In genomic region chr18:46322411-46322891, GRCh38 we compare ENCODE assay signal across 21 cellular contexts.
A peak's percentile ranks its signal among the peaks of the same experiment; 100 is the strongest.
DNase-seq lines count a peak whose midpoint lies in the region; ATAC-seq and TF ChIP-seq lines count a peak whose summit lies in the region.
"Had no signal": no experiment of that assay in that cellular context is flagged by ENCODE, and none has a peak within 500 bp of the region (broad histone marks: within the 10 kb centered on the region; RNA-seq: fewer than 3 reads in every experiment).

No MANE protein-coding gene starts in this region.

- H3K4me3 Mint-ChIP-seq in GM23338 = peak overlapping the region; percentile 7; the same call in 1 of the 3 replicates
- H3K4me3 Mint-ChIP-seq: activated B cell treated with CpG ODN at 0.5 μM for 24 hours; activated CD8-positive, alpha-beta T cell treated with anti-CD3 and anti-CD28 coated beads, Interleukin-2, amount 10 ng/mL, durations not matched to agents 7 days and 5 days; activated naive CD8-positive, alpha-beta T cell treated with anti-CD3 and anti-CD28 coated beads, Interleukin-2, amount 10 ng/mL, durations not matched to agents 7 days and 5 days; activated T-helper 1 cell treated with anti-CD3 and anti-CD28 coated beads, Interleukin-12 subunit alpha, Interleukin-12 subunit beta, Interleukin-2, Interleukin-4 antibody, amounts not matched to agents 30 ng/mL and 10 ng/mL and 1 ng/mL, durations not matched to agents 14 hours and 24 hours and 36 hours; IgD-negative memory B cell; T-helper 1 cell treated with Interleukin-12 subunit alpha and Interleukin-12 subunit beta and Interleukin-4 antibody, amounts not matched to agents 30 μg/mL and 1 μg/mL, for 36 hours had no signal

- DNase-seq in GM23338 (ENCODE audit: low spot score) (no peak), PC-9 (peak; percentile 78 to 93), gastrocnemius medialis (no peak), NCI-H82 (lab: John Stamatoyannopoulos, UW) (no peak), cerebellar cortex (ENCODE audit: low spot score) (no peak), NCI-H526 (lab: John Stamatoyannopoulos, UW) (no peak)
- DNase-seq: activated B cell treated with CpG ODN at 0.5 μM for 24 hours; activated CD8-positive, alpha-beta T cell treated with anti-CD3 and anti-CD28 coated beads, Interleukin-2, amount 10 ng/mL, durations not matched to agents 7 days and 5 days; activated naive CD8-positive, alpha-beta T cell treated with anti-CD3 and anti-CD28 coated beads, Interleukin-2, amount 10 ng/mL, durations not matched to agents 7 days and 5 days; BE2C; caudate nucleus; effector CD8-positive, alpha-beta T cell; GF-D8; left colon; NCI-H2081 treated with DMSO at 0.1 percent for 48 hours; stimulated activated CD4-positive, alpha-beta T cell treated with anti-CD3 and anti-CD28 coated beads, Interleukin-4, amount 100 ng/mL, for 24 hours had no signal

- peak overlapping the region; percentile 56; the same call in 1 of the 2 replicates for H3K27ac Mint-ChIP-seq in GM23338
- H3K27ac Mint-ChIP-seq: activated B cell treated with CpG ODN at 0.5 μM for 24 hours; activated CD8-positive, alpha-beta T cell treated with anti-CD3 and anti-CD28 coated beads, Interleukin-2, amount 10 ng/mL, durations not matched to agents 7 days and 5 days; activated naive CD8-positive, alpha-beta T cell treated with anti-CD3 and anti-CD28 coated beads, Interleukin-2, amount 10 ng/mL, durations not matched to agents 7 days and 5 days; activated T-helper 1 cell treated with anti-CD3 and anti-CD28 coated beads, Interleukin-12 subunit alpha, Interleukin-12 subunit beta, Interleukin-2, Interleukin-4 antibody, amounts not matched to agents 30 ng/mL and 10 ng/mL and 1 ng/mL, durations not matched to agents 14 hours and 24 hours and 36 hours; T-helper 1 cell treated with Interleukin-12 subunit alpha and Interleukin-12 subunit beta and Interleukin-4 antibody, amounts not matched to agents 30 μg/mL and 1 μg/mL, for 36 hours had no signal

- no peaks in the 10 kb centered on the region for H3K79me2 ChIP-seq in GM23338 (replicated peaks; ENCODE audit: insufficient read depth)
- no peaks in the 10 kb centered on the region; the same call in 1 of the 2 replicates for H3K79me2 ChIP-seq in PC-9 (ENCODE audit: low read depth)
- H3K79me2 ChIP-seq: hepatocyte had no signal

- ATAC-seq in GM23338 = peak; percentile 41
- peak; percentile 37 to 51 for ATAC-seq in gastrocnemius medialis
- ATAC-seq: activated CD8-positive, alpha-beta T cell treated with anti-CD3 and anti-CD28 coated beads, Interleukin-2, amount 10 ng/mL, durations not matched to agents 7 days and 5 days; left colon had no signal

- H3K27me3 ChIP-seq in GM23338 (ENCODE audit: insufficient read depth) (no peaks in the 10 kb centered on the region), PC-9 (ENCODE audit: insufficient read depth, low read depth) (no peaks in the 10 kb centered on the region), iPS-15b (ENCODE audit: control insufficient read depth, insufficient read depth, low read length) (no peaks in the 10 kb centered on the region), gastrocnemius medialis (no peaks in the 10 kb centered on the region)
- H3K27me3 ChIP-seq: BE2C had no signal

- POLR2A ChIA-PET in PC-9 (lab: Charles Lee; ENCODE audit: unreplicated experiment) = interaction anchor here (0.6 to 1.2 kb wide), 3 partner anchors 29 to 140 kb away, joined by 3 to 18 read pairs (median 4); no protein-coding TSS in a partner anchor

- CTCF ChIA-PET in PC-9 (lab: Charles Lee) = interaction anchor here (0.6 to 1.1 kb wide), 2 partner anchors 29 to 41 kb away, joined by 3 read pairs; no protein-coding TSS in a partner anchor

- H3K27ac ChIP-seq in GM23338 (ENCODE audit: low read depth) (no peak overlapping the region), PC-9 (peak overlapping the region; percentile 100), gastrocnemius medialis (peak overlapping the region in 2 of 4 donors; percentile 52 to 66)
- H3K27ac ChIP-seq: hepatocyte had no signal

- no TSS peak for BruUV-seq in PC-9 (replicated peaks; lab: Mats Ljungman, UMichigan)

- H3K4me1 Mint-ChIP-seq in GM23338 = peaks cover 35% of the 10 kb centered on the region

- H3K27me3 Mint-ChIP-seq in GM23338 (ENCODE audit: insufficient read depth, low read depth, poor library complexity) = peaks cover 2% of the 10 kb centered on the region
- H3K27me3 Mint-ChIP-seq: activated B cell treated with CpG ODN at 0.5 μM for 24 hours had no signal

- H3K9ac ChIP-seq in iPS-15b (ENCODE audit: low read depth, low read length) = peak overlapping the region; percentile 5

- intact Hi-C loops in PC-9 (cut with micrococcal nuclease; ENCODE audit: unreplicated experiment) = loop anchor here (1.0 to 5.0 kb wide), 4 partner anchors 28 to 169 kb away; a partner anchor contains a TSS
- intact Hi-C loops in gastrocnemius medialis (cut with DNase I; ENCODE audit: low total_unique reads) = no loop called here

- H3K9me2 ChIP-seq in GM23338 (ENCODE audit: insufficient read depth) (peaks cover 7% of the 10 kb centered on the region; the same call in 1 of the 2 replicates), PC-9 (ENCODE audit: insufficient read depth) (no peaks in the 10 kb centered on the region)

- in situ Hi-C loops in gastrocnemius medialis (cut with MboI; ENCODE audit: low sequenced_read_pairs in 4 of 4) = no loop called here

- H3K9me3 ChIP-seq in PC-9 (ENCODE audit: insufficient read depth, low read depth) (no peaks in the 10 kb centered on the region), iPS-15b (ENCODE audit: control insufficient read depth, insufficient read depth, low read length) (no peaks in the 10 kb centered on the region), gastrocnemius medialis (no peaks in the 10 kb centered on the region)
- H3K9me3 ChIP-seq: BE2C had no signal

- H3K36me3 ChIP-seq in GM23338 (ENCODE audit: insufficient read depth) (no peaks in the 10 kb centered on the region), PC-9 (ENCODE audit: low read depth) (no peaks in the 10 kb centered on the region), iPS-15b (ENCODE audit: control insufficient read depth, insufficient read depth, low read length) (no peaks in the 10 kb centered on the region), gastrocnemius medialis (no peaks in the 10 kb centered on the region)
- H3K36me3 ChIP-seq: BE2C had no signal

- H3K4me1 ChIP-seq in GM23338 (ENCODE audit: insufficient read depth) (peaks cover 19% of the 10 kb centered on the region), PC-9 (replicated peaks; ENCODE audit: insufficient read depth) (peaks cover 64% of the 10 kb centered on the region), iPS-15b (ENCODE audit: control insufficient read depth, insufficient read depth, low read length) (peaks cover 17% of the 10 kb centered on the region), gastrocnemius medialis (peaks cover 13% of the 10 kb centered on the region in 2 donors)
- H3K4me1 ChIP-seq: BE2C had no signal

- H3K4me2 ChIP-seq in GM23338 = peak overlapping the region; percentile 50; the same call in 1 of the 2 replicates
- peak overlapping the region; percentile 87 for H3K4me2 ChIP-seq in PC-9
- H3K4me2 ChIP-seq: hepatocyte had no signal

- TF ChIP-seq CTCF in GM23338 (conservative IDR thresholded peaks at IDR 0.05; ENCODE audit: low read depth in 2 of 2) = no peak
- TF ChIP-seq CTCF in PC-9 (conservative IDR thresholded peaks at IDR 0.05) = no peak
- no peak for TF ChIP-seq CTCF in gastrocnemius medialis (IDR thresholded peaks at IDR 0.05 in 4 of 5, conservative IDR thresholded peaks at IDR 0.05 in 1 of 5)

- TF ChIP-seq POLR2A in gastrocnemius medialis (IDR thresholded peaks at IDR 0.05) = no peak

- H2AFZ ChIP-seq in GM23338 (peak overlapping the region; percentile 24), PC-9 (peak overlapping the region; percentile 2; the same call in 1 of the 2 replicates)
- H2AFZ ChIP-seq: hepatocyte had no signal

- H3F3A ChIP-seq in GM23338 (replicated peaks; ENCODE audit: low read depth) (no peaks in the 10 kb centered on the region), PC-9 (ENCODE audit: insufficient read depth, low read depth) (peaks cover 49% of the 10 kb centered on the region)

- H4K20me1 ChIP-seq in GM23338 (replicated peaks; ENCODE audit: insufficient read depth) (no peaks in the 10 kb centered on the region), PC-9 (ENCODE audit: insufficient read depth) (no peaks in the 10 kb centered on the region)

- no peaks in the 10 kb centered on the region for H3K36me3 Mint-ChIP-seq in GM23338 (ENCODE audit: low read depth)
- H3K36me3 Mint-ChIP-seq: activated naive CD8-positive, alpha-beta T cell treated with anti-CD3 and anti-CD28 coated beads, Interleukin-2, amount 10 ng/mL, durations not matched to agents 7 days and 5 days had no signal

- H3K4me3 ChIP-seq in GM23338 = no peak overlapping the region
- peak overlapping the region; percentile 41; the same call in 1 of the 2 replicates for H3K4me3 ChIP-seq in PC-9
- H3K4me3 ChIP-seq in iPS-15b (ENCODE audit: low read depth, low read length) = no peak overlapping the region
- no peak overlapping the region for H3K4me3 ChIP-seq in gastrocnemius medialis
- H3K4me3 ChIP-seq: hepatocyte had no signal

- no peaks in the 10 kb centered on the region for H3K9me3 Mint-ChIP-seq in GM23338
- H3K9me3 Mint-ChIP-seq: activated B cell treated with CpG ODN at 0.5 μM for 24 hours; activated naive CD8-positive, alpha-beta T cell treated with anti-CD3 and anti-CD28 coated beads, Interleukin-2, amount 10 ng/mL, durations not matched to agents 7 days and 5 days; activated T-helper 1 cell treated with anti-CD3 and anti-CD28 coated beads, Interleukin-12 subunit alpha, Interleukin-12 subunit beta, Interleukin-2, Interleukin-4 antibody, amounts not matched to agents 30 ng/mL and 10 ng/mL and 1 ng/mL, durations not matched to agents 14 hours and 24 hours and 36 hours; T-helper 1 cell treated with Interleukin-12 subunit alpha and Interleukin-12 subunit beta and Interleukin-4 antibody, amounts not matched to agents 30 μg/mL and 1 μg/mL, for 36 hours had no signal

TF ChIP-seq in GM23338, 12 proteins besides CTCF, POLR2A, EP300 and RAD21 (continues in another document):
- TF ChIP-seq JUNB (IDR thresholded peaks at IDR 0.05; ENCODE audit: unreplicated experiment) (no peak), NANOG (IDR thresholded peaks at IDR 0.05; ENCODE audit: borderline replicate concordance) (no peak), POLR2AphosphoS5 (IDR thresholded peaks at IDR 0.05; ENCODE audit: low read depth) (no peak), EZH2phosphoT487 (IDR thresholded peaks at IDR 0.05; ENCODE audit: unreplicated experiment) (no peak), ZNF331 (CRISPR knock-in tag; IDR thresholded peaks at IDR 0.05; ENCODE audit: low read depth) (no peak), STAT1 (IDR thresholded peaks at IDR 0.05; ENCODE audit: unreplicated experiment) (no peak)

Comparison
In these comparisons a context has a peak if more than half of its experiments do, and no peak if none do; other contexts are left out.
1. DNase-seq: peak in PC-9 (2 of 2); none in GM23338 (single experiment), gastrocnemius medialis (0 of 2), NCI-H82 (single experiment), cerebellar cortex (single experiment) and NCI-H526 (0 of 2).